Comparison of ENCODE assay signal across 8 cellular contexts in genomic region chr9:88537743-88538055, GRCh38. TPM values are rescaled to one million over a fixed set of nuclear protein-coding genes. Genes with fewer than 3 reads are reported as not detected.
A peak's percentile ranks its signal among the peaks of the same experiment; 100 is the strongest.
DNase-seq lines count a peak whose midpoint lies in the region; FAIRE-seq lines count a peak whose summit lies in the region.

No MANE protein-coding gene starts in this region.

- FAIRE-seq in frontal cortex (lab: Jason Lieb, UNC), result no peak

- in situ Hi-C loops in ACHN (cut with HindIII; ENCODE audit: low pct_ligation_motif_present, low pct_unique_long_range_greater_than_20kb, low sequenced_read_pairs), result no loop called here

- DNase-seq in ACHN (peak; percentile 91), H4 (ENCODE audit: low spot score) (peak; percentile 85), frontal cortex (ENCODE audit: low spot score in 2 of 2) (peak; percentile 58 to 69), putamen (ENCODE audit: low spot score) (peak; percentile 64), NCI-H2196 (lab: John Stamatoyannopoulos, UW; ENCODE audit: unreplicated experiment) (no peak), NCI-H82 treated with DMSO at 0.1 percent for 48 hours (lab: John Stamatoyannopoulos, UW; ENCODE audit: unreplicated experiment) (no peak), NCI-H2171 (lab: John Stamatoyannopoulos, UW) (no peak)
- DNase-seq in activated CD4-positive, alpha-beta T cell treated with anti-CD3 and anti-CD28 coated beads, Interleukin-2, amount 50 U/mL, for 48 hours, result peak; percentile 6 to 36

RNA-seq across cellular contexts. Expression of gene NXNL2, which starts 2.7 kb away (rescaled TPM):
- not detected in 2 replicates for total RNA-seq in H4 (2014; rRNA removed; shearing (Covaris generic))
- 0.41 TPM for total RNA-seq in frontal cortex

Comparison
In these comparisons a context has a peak if more than half of its experiments do, and no peak if none do; other contexts are left out.
1. DNase-seq: peak in ACHN (single experiment), H4 (single experiment), activated CD4-positive, alpha-beta T cell treated with anti-CD3 and anti-CD28 coated beads, Interleukin-2, amount 50 U/mL, for 48 hours (2 of 2), frontal cortex (2 of 2) and putamen (single experiment); none in NCI-H2196 (single experiment), NCI-H82 treated with DMSO at 0.1 percent for 48 hours (single experiment) and NCI-H2171 (single experiment).